12 cellular contexts compared by ENCODE assay signal in the genomic region with DNA sequence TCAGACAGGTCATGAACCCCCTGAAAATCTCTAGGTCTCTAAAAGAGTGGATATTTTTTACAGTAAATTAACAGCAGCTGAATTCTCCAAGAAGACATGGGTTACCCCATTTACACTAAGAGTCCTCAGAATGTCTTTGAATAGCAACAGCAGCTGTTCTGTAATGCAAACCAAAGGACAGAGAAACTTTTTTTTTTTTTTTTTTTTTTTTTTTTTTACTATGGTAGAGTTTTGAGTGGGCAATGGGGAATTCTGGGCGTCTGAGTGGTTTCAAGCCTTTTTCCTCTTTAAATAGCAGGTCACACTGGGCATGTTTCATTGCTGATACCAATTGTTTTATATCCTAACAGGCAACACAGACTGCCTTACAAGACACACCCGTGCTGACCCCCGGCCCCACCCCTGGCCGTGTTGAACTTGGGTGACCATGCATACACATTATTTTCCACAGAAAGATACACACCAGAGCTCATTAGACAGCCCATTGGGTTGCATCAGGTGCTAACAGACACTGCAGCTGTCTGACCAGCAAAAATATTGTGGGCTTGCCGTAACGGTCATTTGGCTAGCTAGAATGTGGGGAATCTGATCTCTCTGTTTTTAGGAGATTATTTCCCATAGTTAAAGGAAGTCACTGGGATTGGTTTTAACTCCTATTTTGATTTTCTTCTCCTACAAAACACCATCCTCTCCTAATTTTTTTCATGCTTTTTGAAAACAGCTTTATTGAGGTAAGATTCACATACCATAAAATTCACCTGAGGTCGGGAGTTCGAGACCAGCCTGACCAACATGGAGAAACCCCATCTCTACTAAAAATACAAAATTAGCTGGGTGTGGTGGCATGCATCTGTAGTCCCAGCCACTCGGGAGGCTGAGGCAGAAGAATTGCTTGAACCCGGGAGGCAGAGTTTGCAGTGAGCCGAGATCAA. TPM values are rescaled to one million over a fixed set of nuclear protein-coding genes. Genes with fewer than 3 reads are reported as not detected.
DNase-seq lines count a peak whose midpoint lies in the region; ATAC-seq and TF ChIP-seq lines count a peak whose summit lies in the region.
"Had no signal": no experiment of that assay in that cellular context is flagged by ENCODE, and none has a peak within 500 bp of the region (broad histone marks: within the 10 kb centered on the region; RNA-seq: fewer than 3 reads in every experiment).

No MANE protein-coding gene starts in this region.

- H3K27me3 ChIP-seq in OCI-LY1 (ENCODE audit: insufficient read depth, low read length) (no peaks in the 10 kb centered on the region), spleen (replicated peaks in 1 of 7) (peaks cover 0 to 7% (median 0%) of the 10 kb centered on the region in 7 donors)

- H2AFZ ChIP-seq in OCI-LY1 (ENCODE audit: low read length): no peak overlapping the region

- H3K4me3 ChIP-seq in OCI-LY1 (ENCODE audit: low read depth, low read length, poor library complexity, severe bottlenecking) (no peak overlapping the region), spleen (no peak overlapping the region)

- H3K9me2 ChIP-seq in OCI-LY1 (ENCODE audit: low read depth, low read length): no peaks in the 10 kb centered on the region

- TF ChIP-seq CTCF in OCI-LY1 (IDR thresholded peaks at IDR 0.05; ENCODE audit: low read length) (no peak), spleen (IDR thresholded peaks at IDR 0.05 in 8 of 11, conservative IDR thresholded peaks at IDR 0.05 in 3 of 11) (no peak)

- intact Hi-C loops in spleen (cut with DNase I; ENCODE audit: low total_unique reads): no loop called here

- no peaks in the 10 kb centered on the region for H3K9me3 ChIP-seq in OCI-LY1 (ENCODE audit: low read length)
- H3K9me3 ChIP-seq in spleen: peaks cover 0 to 21% (median 17%) of the 10 kb centered on the region in 8 donors

- peaks cover 4% of the 10 kb centered on the region; the same call in 1 of the 2 replicates for H3F3A ChIP-seq in OCI-LY1 (ENCODE audit: insufficient read depth, low read length)

- H3K36me3 ChIP-seq in OCI-LY1 (ENCODE audit: insufficient read depth, low read length): no peaks in the 10 kb centered on the region
- no peaks in the 10 kb centered on the region for H3K36me3 ChIP-seq in spleen

- H3K4me1 ChIP-seq in OCI-LY1 (ENCODE audit: insufficient read depth, low read length, severe bottlenecking) (peaks cover 78% of the 10 kb centered on the region), spleen (peaks cover 0 to 6% (median 0%) of the 10 kb centered on the region in 6 donors)

- 54 to 69% (median 66%) methylated on average over 11 of the region's 11 CpGs for WGBS in spleen, 5 donors

- H3K27ac ChIP-seq in OCI-LY1 (ENCODE audit: low read depth, low read length, poor library complexity, severe bottlenecking) (peak overlapping the region; percentile 97), spleen (no peak overlapping the region)

- no peak for TF ChIP-seq POLR2A in spleen (IDR thresholded peaks at IDR 0.05)

- ATAC-seq in GM18907 (IDR thresholded peaks at IDR 0.05; ENCODE audit: unreplicated experiment) (peak; percentile 51), HG02678 (IDR thresholded peaks at IDR 0.05; ENCODE audit: unreplicated experiment) (peak; percentile 73)

- H3K79me2 ChIP-seq in OCI-LY1 (ENCODE audit: insufficient read depth, low read length): no peaks in the 10 kb centered on the region

- no peaks in the 10 kb centered on the region for H4K20me1 ChIP-seq in OCI-LY1 (ENCODE audit: insufficient read depth, low read length)

- DNase-seq in spleen (peak; percentile 76), cerebellum (ENCODE audit: low spot score) (no peak), OCI-M1 (lab: John Stamatoyannopoulos, UW) (no peak), NCI-H1436 (lab: John Stamatoyannopoulos, UW) (no peak)
- no peak for DNase-seq in activated CD8-positive, alpha-beta memory T cell treated with anti-CD3 and anti-CD28 coated beads for 24 hours
- DNase-seq: NCI-H1048; NCI-H524; stimulated activated CD4-positive, alpha-beta T cell treated with anti-CD3 and anti-CD28 coated beads, Interleukin-4, amount 100 ng/mL, for 24 hours had no signal

- H3K4me2 ChIP-seq in OCI-LY1 (ENCODE audit: low read length): peak overlapping the region; percentile 24; the same call in 1 of the 2 replicates

- peak overlapping the region; percentile 44 for H3K9ac ChIP-seq in OCI-LY1 (ENCODE audit: low read length)

RNA-seq across cellular contexts. Expression of a gene that starts 26.7 kb away (rescaled TPM):
- total RNA-seq in spleen: 10 to 100 TPM; 39.2 to 91.3 (median 52.0) TPM
- 10 to 100 TPM in 2 of 3 donors, 1 to 10 TPM in 1; 8.7 to 11.9 (median 11.2) TPM for polyA plus RNA-seq in spleen
- total RNA-seq in cerebellum: 0.27 TPM
- total RNA-seq: progenitor cell of endocrine pancreas had no signal

Comparison
In these comparisons a context has a peak if more than half of its experiments do, and no peak if none do; other contexts are left out.
1. RNA of a gene that starts 26.7 kb away (total RNA-seq): 39.2 to 91.3 TPM in spleen; 0.27 TPM in cerebellum (single experiment); every median in the first group is over 10 times any median in the second.